ENCODE assay signal across 19 cellular contexts in genomic region chr4:39812500-39812899, GRCh38.
DNase-seq lines count a peak whose midpoint lies in the region; ATAC-seq, FAIRE-seq and TF ChIP-seq lines count a peak whose summit lies in the region.
"Had no signal": no experiment of that assay in that cellular context is flagged by ENCODE, and none has a peak within 500 bp of the region (broad histone marks: within the 10 kb centered on the region; RNA-seq: fewer than 3 reads in every experiment).

No MANE protein-coding gene starts in this region.

- no peaks in the 10 kb centered on the region for H3K9me3 Mint-ChIP-seq in CD4-positive, alpha-beta T cell
- H3K9me3 Mint-ChIP-seq in activated T-cell treated with anti-CD3 and anti-CD28 coated beads, Interleukin-2, amount 50 U/mL, for 72 hours: peaks cover 5 to 12% of the 10 kb centered on the region in 2 donors

- no peaks in the 10 kb centered on the region for H3K36me3 ChIP-seq in vagina
- H3K36me3 ChIP-seq: BE2C, colonic mucosa, ovary had no signal

- H3K27ac ChIP-seq in CD4-positive, alpha-beta T cell (ENCODE audit: low read depth, low read length): no peak overlapping the region
- no peak overlapping the region for H3K27ac ChIP-seq in vagina
- H3K27ac ChIP-seq: colonic mucosa, epithelial cell of prostate, ovary, skin epidermis had no signal

- CTCF ChIA-PET in CD4-positive, alpha-beta T cell (lab: Charles Lee): no interaction called here

- in situ Hi-C loops in Caki2 (cut with HindIII; ENCODE audit: low pct_unique_long_range_greater_than_20kb, low sequenced_read_pairs): no loop called here

- no peak overlapping the region for H3K4me3 ChIP-seq in vagina
- H3K4me3 ChIP-seq: colonic mucosa, ovary, skin epidermis had no signal

- no peaks in the 10 kb centered on the region for H3K4me1 Mint-ChIP-seq in CD4-positive, alpha-beta T cell (ENCODE audit: low read depth)
- no peaks in the 10 kb centered on the region for H3K4me1 Mint-ChIP-seq in activated T-cell treated with anti-CD3 and anti-CD28 coated beads, Interleukin-2, amount 50 U/mL, for 72 hours (ENCODE audit: low read depth)

- H3K36me3 Mint-ChIP-seq in CD4-positive, alpha-beta T cell (ENCODE audit: low read depth): no peaks in the 10 kb centered on the region
- peaks cover 11 to 16% of the 10 kb centered on the region in 2 donors for H3K36me3 Mint-ChIP-seq in activated T-cell treated with anti-CD3 and anti-CD28 coated beads, Interleukin-2, amount 50 U/mL, for 72 hours (ENCODE audit: insufficient read depth in 2 of 2)

- no peak for FAIRE-seq in frontal cortex (lab: Jason Lieb, UNC)

- no peaks in the 10 kb centered on the region for H3K27me3 ChIP-seq in CD4-positive, alpha-beta T cell (ENCODE audit: control insufficient read depth, insufficient read depth, low read length)
- no peaks in the 10 kb centered on the region for H3K27me3 ChIP-seq in vagina
- H3K27me3 ChIP-seq: BE2C, colonic mucosa, ovary had no signal

- no peak overlapping the region for H3K4me3 Mint-ChIP-seq in CD4-positive, alpha-beta T cell
- H3K4me3 Mint-ChIP-seq in activated T-cell treated with anti-CD3 and anti-CD28 coated beads, Interleukin-2, amount 50 U/mL, for 72 hours: peak overlapping the region; percentile 23 to 35

- no peak for ATAC-seq in CD4-positive, alpha-beta T cell (ENCODE audit: poor library complexity)
- ATAC-seq in activated T-cell treated with anti-CD3 and anti-CD28 coated beads, Interleukin-2, amount 50 U/mL, for 72 hours (replicated peaks in 1 of 2): peak; percentile 36 to 41
- no peak for ATAC-seq in GM18870 (IDR thresholded peaks at IDR 0.05; ENCODE audit: unreplicated experiment)

- intact Hi-C loops in CD4-positive, alpha-beta T cell (cut with DNase I, micrococcal nuclease): no loop called here
- intact Hi-C loops in cardiac septum (cut with DNase I): no loop called here
- intact Hi-C loops in vagina (cut with DNase I): no loop called here

- no peaks in the 10 kb centered on the region for H3K9me3 ChIP-seq in CD4-positive, alpha-beta T cell (ENCODE audit: control insufficient read depth, low read length)
- H3K9me3 ChIP-seq in vagina: no peaks in the 10 kb centered on the region
- H3K9me3 ChIP-seq: BE2C, colonic mucosa had no signal

- H3K27me3 Mint-ChIP-seq in CD4-positive, alpha-beta T cell: no peaks in the 10 kb centered on the region
- H3K27me3 Mint-ChIP-seq in activated T-cell treated with anti-CD3 and anti-CD28 coated beads, Interleukin-2, amount 50 U/mL, for 72 hours (ENCODE audit: low read depth): no peaks in the 10 kb centered on the region

- POLR2A ChIA-PET in CD4-positive, alpha-beta T cell (lab: Charles Lee): no interaction called here

- DNase-seq in CD4-positive, alpha-beta T cell: no peak
- DNase-seq in Caki2 (ENCODE audit: low read depth) (peak; percentile 39), mesenteric fat pad (ENCODE audit: low spot score) (peak; percentile 65), cardiac septum (ENCODE audit: low spot score) (no peak), frontal cortex (ENCODE audit: low spot score in 2 of 2) (no peak), vagina (ENCODE audit: extremely low spot score in 2 of 2) (no peak)
- peak; percentile 8 to 26 for DNase-seq in activated T-cell treated with anti-CD3 and anti-CD28 coated beads, Interleukin-2, amount 50 U/mL, for 72 hours
- DNase-seq: BE2C, colonic mucosa, H7, islet precursor cell, midbrain, NCI-H1417, ovary, Right ventricle myocardium superior, T1000 had no signal

- TF ChIP-seq CTCF in CD4-positive, alpha-beta T cell (IDR thresholded peaks at IDR 0.05): no peak
- no peak for TF ChIP-seq CTCF in vagina (IDR thresholded peaks at IDR 0.05)

- no peaks in the 10 kb centered on the region for H3K4me1 ChIP-seq in vagina
- H3K4me1 ChIP-seq: BE2C, colonic mucosa had no signal

- TF ChIP-seq POLR2A in vagina (IDR thresholded peaks at IDR 0.05): no peak

- peak overlapping the region; percentile 49 for H3K27ac Mint-ChIP-seq in CD4-positive, alpha-beta T cell
- peak overlapping the region; percentile 95 for H3K27ac Mint-ChIP-seq in activated T-cell treated with anti-CD3 and anti-CD28 coated beads, Interleukin-2, amount 50 U/mL, for 72 hours

Comparison
In these comparisons a context has a peak if more than half of its experiments do, and no peak if none do; other contexts are left out.
1. ATAC-seq: peak in activated T-cell treated with anti-CD3 and anti-CD28 coated beads, Interleukin-2, amount 50 U/mL, for 72 hours (2 of 2); none in CD4-positive, alpha-beta T cell (single experiment) and GM18870 (single experiment).
2. DNase-seq: peak in Caki2 (single experiment), activated T-cell treated with anti-CD3 and anti-CD28 coated beads, Interleukin-2, amount 50 U/mL, for 72 hours (2 of 2) and mesenteric fat pad (single experiment); none in CD4-positive, alpha-beta T cell (0 of 10), cardiac septum (single experiment), frontal cortex (0 of 2) and vagina (0 of 2).